ENCODE assay signal across 1 cellular context in genomic region chr2:159904565-159905281, GRCh38.
A peak's percentile ranks its signal among the peaks of the same experiment; 100 is the strongest.
TF ChIP-seq lines count a peak whose summit lies in the region.

TSS of gene LY75 (minus strand) at chr2:159904756.

TF ChIP-seq in H1, 55 proteins besides CTCF, POLR2A, EP300 and RAD21 (continued from another document):
- TF ChIP-seq, protein P1, sequence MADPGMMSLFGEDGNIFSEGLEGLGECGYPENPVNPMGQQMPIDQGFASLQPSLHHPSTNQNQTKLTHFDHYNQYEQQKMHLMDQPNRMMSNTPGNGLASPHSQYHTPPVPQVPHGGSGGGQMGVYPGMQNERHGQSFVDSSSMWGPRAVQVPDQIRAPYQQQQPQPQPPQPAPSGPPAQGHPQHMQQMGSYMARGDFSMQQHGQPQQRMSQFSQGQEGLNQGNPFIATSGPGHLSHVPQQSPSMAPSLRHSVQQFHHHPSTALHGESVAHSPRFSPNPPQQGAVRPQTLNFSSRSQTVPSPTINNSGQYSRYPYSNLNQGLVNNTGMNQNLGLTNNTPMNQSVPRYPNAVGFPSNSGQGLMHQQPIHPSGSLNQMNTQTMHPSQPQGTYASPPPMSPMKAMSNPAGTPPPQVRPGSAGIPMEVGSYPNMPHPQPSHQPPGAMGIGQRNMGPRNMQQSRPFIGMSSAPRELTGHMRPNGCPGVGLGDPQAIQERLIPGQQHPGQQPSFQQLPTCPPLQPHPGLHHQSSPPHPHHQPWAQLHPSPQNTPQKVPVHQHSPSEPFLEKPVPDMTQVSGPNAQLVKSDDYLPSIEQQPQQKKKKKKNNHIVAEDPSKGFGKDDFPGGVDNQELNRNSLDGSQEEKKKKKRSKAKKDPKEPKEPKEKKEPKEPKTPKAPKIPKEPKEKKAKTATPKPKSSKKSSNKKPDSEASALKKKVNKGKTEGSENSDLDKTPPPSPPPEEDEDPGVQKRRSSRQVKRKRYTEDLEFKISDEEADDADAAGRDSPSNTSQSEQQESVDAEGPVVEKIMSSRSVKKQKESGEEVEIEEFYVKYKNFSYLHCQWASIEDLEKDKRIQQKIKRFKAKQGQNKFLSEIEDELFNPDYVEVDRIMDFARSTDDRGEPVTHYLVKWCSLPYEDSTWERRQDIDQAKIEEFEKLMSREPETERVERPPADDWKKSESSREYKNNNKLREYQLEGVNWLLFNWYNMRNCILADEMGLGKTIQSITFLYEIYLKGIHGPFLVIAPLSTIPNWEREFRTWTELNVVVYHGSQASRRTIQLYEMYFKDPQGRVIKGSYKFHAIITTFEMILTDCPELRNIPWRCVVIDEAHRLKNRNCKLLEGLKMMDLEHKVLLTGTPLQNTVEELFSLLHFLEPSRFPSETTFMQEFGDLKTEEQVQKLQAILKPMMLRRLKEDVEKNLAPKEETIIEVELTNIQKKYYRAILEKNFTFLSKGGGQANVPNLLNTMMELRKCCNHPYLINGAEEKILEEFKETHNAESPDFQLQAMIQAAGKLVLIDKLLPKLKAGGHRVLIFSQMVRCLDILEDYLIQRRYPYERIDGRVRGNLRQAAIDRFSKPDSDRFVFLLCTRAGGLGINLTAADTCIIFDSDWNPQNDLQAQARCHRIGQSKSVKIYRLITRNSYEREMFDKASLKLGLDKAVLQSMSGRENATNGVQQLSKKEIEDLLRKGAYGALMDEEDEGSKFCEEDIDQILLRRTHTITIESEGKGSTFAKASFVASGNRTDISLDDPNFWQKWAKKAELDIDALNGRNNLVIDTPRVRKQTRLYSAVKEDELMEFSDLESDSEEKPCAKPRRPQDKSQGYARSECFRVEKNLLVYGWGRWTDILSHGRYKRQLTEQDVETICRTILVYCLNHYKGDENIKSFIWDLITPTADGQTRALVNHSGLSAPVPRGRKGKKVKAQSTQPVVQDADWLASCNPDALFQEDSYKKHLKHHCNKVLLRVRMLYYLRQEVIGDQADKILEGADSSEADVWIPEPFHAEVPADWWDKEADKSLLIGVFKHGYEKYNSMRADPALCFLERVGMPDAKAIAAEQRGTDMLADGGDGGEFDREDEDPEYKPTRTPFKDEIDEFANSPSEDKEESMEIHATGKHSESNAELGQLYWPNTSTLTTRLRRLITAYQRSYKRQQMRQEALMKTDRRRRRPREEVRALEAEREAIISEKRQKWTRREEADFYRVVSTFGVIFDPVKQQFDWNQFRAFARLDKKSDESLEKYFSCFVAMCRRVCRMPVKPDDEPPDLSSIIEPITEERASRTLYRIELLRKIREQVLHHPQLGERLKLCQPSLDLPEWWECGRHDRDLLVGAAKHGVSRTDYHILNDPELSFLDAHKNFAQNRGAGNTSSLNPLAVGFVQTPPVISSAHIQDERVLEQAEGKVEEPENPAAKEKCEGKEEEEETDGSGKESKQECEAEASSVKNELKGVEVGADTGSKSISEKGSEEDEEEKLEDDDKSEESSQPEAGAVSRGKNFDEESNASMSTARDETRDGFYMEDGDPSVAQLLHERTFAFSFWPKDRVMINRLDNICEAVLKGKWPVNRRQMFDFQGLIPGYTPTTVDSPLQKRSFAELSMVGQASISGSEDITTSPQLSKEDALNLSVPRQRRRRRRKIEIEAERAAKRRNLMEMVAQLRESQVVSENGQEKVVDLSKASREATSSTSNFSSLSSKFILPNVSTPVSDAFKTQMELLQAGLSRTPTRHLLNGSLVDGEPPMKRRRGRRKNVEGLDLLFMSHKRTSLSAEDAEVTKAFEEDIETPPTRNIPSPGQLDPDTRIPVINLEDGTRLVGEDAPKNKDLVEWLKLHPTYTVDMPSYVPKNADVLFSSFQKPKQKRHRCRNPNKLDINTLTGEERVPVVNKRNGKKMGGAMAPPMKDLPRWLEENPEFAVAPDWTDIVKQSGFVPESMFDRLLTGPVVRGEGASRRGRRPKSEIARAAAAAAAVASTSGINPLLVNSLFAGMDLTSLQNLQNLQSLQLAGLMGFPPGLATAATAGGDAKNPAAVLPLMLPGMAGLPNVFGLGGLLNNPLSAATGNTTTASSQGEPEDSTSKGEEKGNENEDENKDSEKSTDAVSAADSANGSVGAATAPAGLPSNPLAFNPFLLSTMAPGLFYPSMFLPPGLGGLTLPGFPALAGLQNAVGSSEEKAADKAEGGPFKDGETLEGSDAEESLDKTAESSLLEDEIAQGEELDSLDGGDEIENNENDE (IDR thresholded peaks at IDR 0.05; ENCODE audit: insufficient replicate concordance, low read length) = no peak
- TF ChIP-seq, protein P2, sequence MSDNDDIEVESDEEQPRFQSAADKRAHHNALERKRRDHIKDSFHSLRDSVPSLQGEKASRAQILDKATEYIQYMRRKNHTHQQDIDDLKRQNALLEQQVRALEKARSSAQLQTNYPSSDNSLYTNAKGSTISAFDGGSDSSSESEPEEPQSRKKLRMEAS (IDR thresholded peaks at IDR 0.05) = peak; percentile 96
- no peak for TF ChIP-seq USF2 (IDR thresholded peaks at IDR 0.05; ENCODE audit: low read length)
- TF ChIP-seq SP4 (IDR thresholded peaks at IDR 0.05; ENCODE audit: low read length) = no peak
- no peak for TF ChIP-seq SRF (IDR thresholded peaks at IDR 0.05; ENCODE audit: low read depth, low read length)
- peak; percentile 60; the same call in 1 of the 2 replicates for TF ChIP-seq TBP (IDR thresholded peaks at IDR 0.05; ENCODE audit: low read depth, low read length)
- no peak for TF ChIP-seq POLR2AphosphoS5 (IDR thresholded peaks at IDR 0.05; ENCODE audit: low read depth, low read length)
- no peak for TF ChIP-seq RBBP5 (IDR thresholded peaks at IDR 0.05; ENCODE audit: borderline replicate concordance, low read depth, low read length)
- 0 out of 4 replicates have a peak, but pooled peaks of 1 of the 2 experiments have one; percentile 40 for TF ChIP-seq SIN3A (conservative IDR thresholded peaks at IDR 0.05 in 1 of 2, IDR thresholded peaks at IDR 0.05 in 1 of 2; ENCODE audit: low read depth in 1 of 2, low read length in 2 of 2)
- TF ChIP-seq RXRA (IDR thresholded peaks at IDR 0.05; ENCODE audit: insufficient read depth, low read depth, low read length) = no peak
- TF ChIP-seq POU5F1 (IDR thresholded peaks at IDR 0.05; ENCODE audit: low read depth, low read length) = no peak
- no peak for TF ChIP-seq JUN (IDR thresholded peaks at IDR 0.05; ENCODE audit: low read depth, low read length)
- no peak for TF ChIP-seq NANOG (IDR thresholded peaks at IDR 0.05; ENCODE audit: insufficient read depth, low read depth, low read length, poor library complexity, severe bottlenecking)
- TF ChIP-seq SP1 (IDR thresholded peaks at IDR 0.05; ENCODE audit: low read depth, low read length) = no peak
- no peak for TF ChIP-seq CBX5 (IDR thresholded peaks at IDR 0.05; ENCODE audit: low read depth, low read length)
- no peak for TF ChIP-seq YY1 (IDR thresholded peaks at IDR 0.05; ENCODE audit: low read depth, low read length)
- no peak for TF ChIP-seq CHD1 (IDR thresholded peaks at IDR 0.05; ENCODE audit: low read depth, low read length)
- TF ChIP-seq SIRT6 (IDR thresholded peaks at IDR 0.05; ENCODE audit: low read length) = no peak
- no peak for TF ChIP-seq CEBPB (IDR thresholded peaks at IDR 0.05; ENCODE audit: low read depth, low read length)
- no peak for TF ChIP-seq CTBP2 (IDR thresholded peaks at IDR 0.05; ENCODE audit: borderline replicate concordance, insufficient read depth, insufficient read length, low read length)
- no peak for TF ChIP-seq SIX5 (IDR thresholded peaks at IDR 0.05; ENCODE audit: low read depth, low read length)
- no peak for TF ChIP-seq KDM1A (IDR thresholded peaks at IDR 0.05; ENCODE audit: borderline replicate concordance, low read length)
- TF ChIP-seq RFX5 (IDR thresholded peaks at IDR 0.05; ENCODE audit: borderline replicate concordance, low read depth, low read length) = no peak
- TF ChIP-seq BRCA1 (IDR thresholded peaks at IDR 0.05; ENCODE audit: low read depth, low read length) = no peak
- no peak for TF ChIP-seq SAP30 (IDR thresholded peaks at IDR 0.05; ENCODE audit: insufficient read depth, insufficient replicate concordance, low read length)
- TF ChIP-seq PHF8 (conservative IDR thresholded peaks at IDR 0.05; ENCODE audit: low read depth, low read length) = peak; percentile 80
- TF ChIP-seq, protein P3, sequence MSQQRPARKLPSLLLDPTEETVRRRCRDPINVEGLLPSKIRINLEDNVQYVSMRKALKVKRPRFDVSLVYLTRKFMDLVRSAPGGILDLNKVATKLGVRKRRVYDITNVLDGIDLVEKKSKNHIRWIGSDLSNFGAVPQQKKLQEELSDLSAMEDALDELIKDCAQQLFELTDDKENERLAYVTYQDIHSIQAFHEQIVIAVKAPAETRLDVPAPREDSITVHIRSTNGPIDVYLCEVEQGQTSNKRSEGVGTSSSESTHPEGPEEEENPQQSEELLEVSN (IDR thresholded peaks at IDR 0.05) = peak; percentile 96
- TF ChIP-seq CHD2 (IDR thresholded peaks at IDR 0.05; ENCODE audit: low read length) = peak; percentile 66; the same call in 1 of the 2 replicates
- peak; percentile 90 for TF ChIP-seq ASH2L (IDR thresholded peaks at IDR 0.05; ENCODE audit: low read length)
- no peak for TF ChIP-seq BCL11A (IDR thresholded peaks at IDR 0.05; ENCODE audit: low read depth in 2 of 2, low read length in 2 of 2)
- 0 out of 2 replicates have a peak, but pooled peaks have one; percentile 13 for TF ChIP-seq TAF1 (IDR thresholded peaks at IDR 0.05; ENCODE audit: low read depth, low read length)
- TF ChIP-seq CREB1 (IDR thresholded peaks at IDR 0.05) = no peak
- TF ChIP-seq EZH2 (IDR thresholded peaks at IDR 0.05; ENCODE audit: low read depth, low read length, severe bottlenecking) = peak; percentile 3
- TF ChIP-seq ZNF274 (IDR thresholded peaks at IDR 0.05; ENCODE audit: borderline replicate concordance, extremely low read depth, low read length) = no peak
- no peak for TF ChIP-seq TAF7 (optimal IDR thresholded peaks at IDR 0.05; ENCODE audit: borderline replicate concordance, low read depth, low read length)
- peak; percentile 19; the same call in 1 of the 2 replicates for TF ChIP-seq GABPA (IDR thresholded peaks at IDR 0.05; ENCODE audit: borderline replicate concordance, insufficient read depth, low read length)
- TF ChIP-seq GTF2F1 (IDR thresholded peaks at IDR 0.05; ENCODE audit: borderline replicate concordance, low read depth, low read length) = no peak
- no peak for TF ChIP-seq TCF12 (IDR thresholded peaks at IDR 0.05; ENCODE audit: low read depth, low read length)
- TF ChIP-seq BACH1 (IDR thresholded peaks at IDR 0.05; ENCODE audit: low read length) = peak; percentile 53; the same call in 1 of the 2 replicates
- no peak for TF ChIP-seq MAFK (IDR thresholded peaks at IDR 0.05; ENCODE audit: low read depth, low read length)
- TF ChIP-seq JUND (IDR thresholded peaks at IDR 0.05; ENCODE audit: low read length) = no peak
- TF ChIP-seq HDAC6 (IDR thresholded peaks at IDR 0.05; ENCODE audit: low read depth, low read length) = no peak
- TF ChIP-seq FOSL1 (IDR thresholded peaks at IDR 0.05; ENCODE audit: insufficient read depth, low read depth, low read length) = no peak
- TF ChIP-seq EGR1 (IDR thresholded peaks at IDR 0.05; ENCODE audit: borderline replicate concordance, low read depth, low read length) = 0 out of 2 replicates have a peak, but pooled peaks have one; percentile 4
- TF ChIP-seq ATF3 (IDR thresholded peaks at IDR 0.05; ENCODE audit: insufficient read depth, low read depth, low read length) = no peak
- TF ChIP-seq KDM4A (IDR thresholded peaks at IDR 0.05; ENCODE audit: low read depth, low read length, severe bottlenecking) = peak; percentile 98
- TF ChIP-seq HDAC2 (IDR thresholded peaks at IDR 0.05; ENCODE audit: borderline replicate concordance in 1 of 2, low read depth in 2 of 2, low read length in 2 of 2) = peak in 1 of 2 experiments; percentile 84; a peak in 1 of 4 replicates
- no peak for TF ChIP-seq SP2 (IDR thresholded peaks at IDR 0.05; ENCODE audit: low read length)
- no peak for TF ChIP-seq KDM5A (IDR thresholded peaks at IDR 0.05; ENCODE audit: low read length)
- TF ChIP-seq CBX8 (IDR thresholded peaks at IDR 0.05; ENCODE audit: borderline replicate concordance, low read depth, low read length) = no peak
- TF ChIP-seq NRF1 (IDR thresholded peaks at IDR 0.05; ENCODE audit: low read depth, low read length) = no peak
- no peak for TF ChIP-seq SUZ12 (IDR thresholded peaks at IDR 0.05; ENCODE audit: low read length)
